ENCODE assay signal across 18 cellular contexts in genomic region chr1:230541306-230541705, GRCh38.
DNase-seq lines count a peak whose midpoint lies in the region; ATAC-seq, FAIRE-seq and TF ChIP-seq lines count a peak whose summit lies in the region.
"Had no signal": no experiment of that assay in that cellular context is flagged by ENCODE, and none has a peak within 500 bp of the region (broad histone marks: within the 10 kb centered on the region; RNA-seq: fewer than 3 reads in every experiment).

No MANE protein-coding gene starts in this region.

- H3K9ac ChIP-seq in astrocyte (ENCODE audit: low read length) (no peak overlapping the region), H9 (ENCODE audit: extremely low read depth, insufficient read length, low read length) (no peak overlapping the region)
- H3K9ac ChIP-seq: BLaER1 had no signal

- no peaks in the 10 kb centered on the region for H4K20me1 ChIP-seq in astrocyte (ENCODE audit: insufficient read depth, low read length)
- no peaks in the 10 kb centered on the region for H4K20me1 ChIP-seq in OCI-LY7 (ENCODE audit: insufficient read depth, low read length)
- no peaks in the 10 kb centered on the region for H4K20me1 ChIP-seq in H9 (ENCODE audit: control insufficient read depth, insufficient read depth, insufficient read length)
- H4K20me1 ChIP-seq: BLaER1 had no signal

- H4K8ac ChIP-seq in H9 (replicated peaks; ENCODE audit: insufficient read length, low read depth, low read length) = no peak overlapping the region

- BruUV-seq in OCI-LY7 (replicated peaks; lab: Mats Ljungman, UMichigan) = no TSS peak

- H4K91ac ChIP-seq in H9 (ENCODE audit: insufficient read length, low read depth, low read length) = no peak overlapping the region

- POLR2A ChIA-PET in OCI-LY7 (lab: Charles Lee) = no interaction called here

- no peak overlapping the region for H3T11ph ChIP-seq in H9 (ENCODE audit: low read length)

- H3K4me2 ChIP-seq in astrocyte (ENCODE audit: low read length) (no peak overlapping the region), OCI-LY7 (ENCODE audit: low read length) (no peak overlapping the region), H9 (ENCODE audit: insufficient read depth, insufficient read length, low read length) (no peak overlapping the region)

- peak overlapping the region; percentile 25 for H3K27ac Mint-ChIP-seq in activated CD8-positive, alpha-beta memory T cell treated with anti-CD3 and anti-CD28 coated beads, Interleukin-2, amount 10 ng/mL, durations not matched to agents 7 days and 5 days
- peak overlapping the region; percentile 98 for H3K27ac Mint-ChIP-seq in astrocyte (ENCODE audit: unreplicated experiment)
- H3K27ac Mint-ChIP-seq in H9 = peak overlapping the region in 1 of 3 experiments; percentile 90; a peak in 1 of 7 replicates
- H3K27ac Mint-ChIP-seq: CD8-positive, alpha-beta memory T cell had no signal

- no peak overlapping the region for H3K27ac ChIP-seq in astrocyte (ENCODE audit: low read depth, low read length)
- H3K27ac ChIP-seq in epithelial cell of prostate = peak overlapping the region; percentile 71
- no peak overlapping the region for H3K27ac ChIP-seq in OCI-LY7 (ENCODE audit: low read depth, low read length, poor library complexity, severe bottlenecking)
- no peak overlapping the region for H3K27ac ChIP-seq in H9 (ENCODE audit: insufficient read length, low read depth, low read length)
- H3K27ac ChIP-seq: BLaER1, HL-60 had no signal

- no peak overlapping the region for H2BK20ac ChIP-seq in H9 (ENCODE audit: low read depth, low read length, poor library complexity, severe bottlenecking)

- peaks cover 31% of the 10 kb centered on the region for H3K4me1 Mint-ChIP-seq in activated CD8-positive, alpha-beta memory T cell treated with anti-CD3 and anti-CD28 coated beads, Interleukin-2, amount 10 ng/mL, durations not matched to agents 7 days and 5 days
- peaks cover 45% of the 10 kb centered on the region for H3K4me1 Mint-ChIP-seq in astrocyte (ENCODE audit: low read depth, unreplicated experiment)
- H3K4me1 Mint-ChIP-seq in H9 = peaks cover 2 to 6% of the 10 kb centered on the region in 2 experiments; a peak in 3 of 4 replicates
- H3K4me1 Mint-ChIP-seq: CD8-positive, alpha-beta memory T cell had no signal

- no CpG with 5 or more reads among the region's 2 CpGs for WGBS in H9 (ENCODE audit: extremely low coverage, insufficient read length, low lambda C conversion rate)

- H3K4me1 ChIP-seq in astrocyte (ENCODE audit: insufficient read depth, low read length) (peaks cover 3% of the 10 kb centered on the region), OCI-LY7 (ENCODE audit: insufficient read depth, low read length, poor library complexity, severe bottlenecking) (no peaks in the 10 kb centered on the region), H9 (ENCODE audit: insufficient read depth, low read length) (no peaks in the 10 kb centered on the region; the same call in 1 of the 2 replicates)
- H3K4me1 ChIP-seq: Caco-2, HAP-1 had no signal

- no peaks in the 10 kb centered on the region for H3K9me2 ChIP-seq in OCI-LY7 (ENCODE audit: insufficient read depth, low read length)

- H2BK120ac ChIP-seq in H9 (ENCODE audit: low read depth, low read length, poor library complexity, severe bottlenecking) = no peak overlapping the region

- H3K23ac ChIP-seq in H9 (ENCODE audit: insufficient read length, low read depth, low read length) = no peak overlapping the region

- H3K27me3 Mint-ChIP-seq in activated CD8-positive, alpha-beta memory T cell treated with anti-CD3 and anti-CD28 coated beads, Interleukin-2, amount 10 ng/mL, durations not matched to agents 7 days and 5 days = peaks cover 42% of the 10 kb centered on the region
- peaks cover 2% of the 10 kb centered on the region for H3K27me3 Mint-ChIP-seq in astrocyte (ENCODE audit: low read depth, unreplicated experiment)
- H3K27me3 Mint-ChIP-seq in H9 (ENCODE audit: low read depth) = peaks cover 2% of the 10 kb centered on the region

- H3K9me3 ChIP-seq in astrocyte (ENCODE audit: insufficient read depth, low read depth, low read length) (peaks cover 2% of the 10 kb centered on the region), OCI-LY7 (ENCODE audit: low read length) (no peaks in the 10 kb centered on the region), H9 (ENCODE audit: control insufficient read depth, low read depth, low read length) (no peaks in the 10 kb centered on the region)
- H3K9me3 ChIP-seq: BLaER1, Caco-2, HAP-1 had no signal

- H3K36me3 Mint-ChIP-seq in activated CD8-positive, alpha-beta memory T cell treated with anti-CD3 and anti-CD28 coated beads, Interleukin-2, amount 10 ng/mL, durations not matched to agents 7 days and 5 days = peaks cover 7% of the 10 kb centered on the region
- H3K36me3 Mint-ChIP-seq in astrocyte (ENCODE audit: low read depth, unreplicated experiment) (no peaks in the 10 kb centered on the region), H9 (ENCODE audit: insufficient read depth in 1 of 3, low read depth in 3 of 3) (no peaks in the 10 kb centered on the region)
- H3K36me3 Mint-ChIP-seq: CD8-positive, alpha-beta memory T cell had no signal

- no peak overlapping the region for H2BK5ac ChIP-seq in H9 (ENCODE audit: insufficient read length, low read length)

- H3K56ac ChIP-seq in H9 (ENCODE audit: insufficient read length, low read depth, low read length) = no peak overlapping the region

- FAIRE-seq in astrocyte (lab: Jason Lieb, UNC) = no peak
- FAIRE-seq: GM12878, GM19239 had no signal

- no peak overlapping the region for H2AFZ ChIP-seq in astrocyte (ENCODE audit: low read depth, low read length)
- H2AFZ ChIP-seq in OCI-LY7 (ENCODE audit: low read length) = no peak overlapping the region
- no peak overlapping the region for H2AFZ ChIP-seq in H9 (ENCODE audit: low read length)

- H3K4ac ChIP-seq in H9 (ENCODE audit: low read depth, low read length) = no peak overlapping the region

- no peaks in the 10 kb centered on the region for H3K9me3 Mint-ChIP-seq in activated CD8-positive, alpha-beta memory T cell treated with anti-CD3 and anti-CD28 coated beads, Interleukin-2, amount 10 ng/mL, durations not matched to agents 7 days and 5 days (ENCODE audit: low read depth)
- no peaks in the 10 kb centered on the region for H3K9me3 Mint-ChIP-seq in astrocyte (ENCODE audit: unreplicated experiment)
- peaks cover 0 to 3% of the 10 kb centered on the region in 2 experiments; a peak in 1 of 5 replicates for H3K9me3 Mint-ChIP-seq in H9

- H2BK15ac ChIP-seq in H9 (ENCODE audit: low read depth, low read length) = no peak overlapping the region

- no peak overlapping the region for H3K4me3 Mint-ChIP-seq in activated CD8-positive, alpha-beta memory T cell treated with anti-CD3 and anti-CD28 coated beads, Interleukin-2, amount 10 ng/mL, durations not matched to agents 7 days and 5 days
- H3K4me3 Mint-ChIP-seq in astrocyte (ENCODE audit: unreplicated experiment) (no peak overlapping the region), H9 (no peak overlapping the region)
- H3K4me3 Mint-ChIP-seq: CD8-positive, alpha-beta memory T cell had no signal

- DNase-seq in activated CD8-positive, alpha-beta memory T cell treated with anti-CD3 and anti-CD28 coated beads, Interleukin-2, amount 10 ng/mL, durations not matched to agents 7 days and 5 days = no peak
- DNase-seq in activated CD8-positive, alpha-beta memory T cell treated with anti-CD3 and anti-CD28 coated beads, Interleukin-2, amount 50 U/mL, for 48 hours = no peak
- peak; percentile 12 for DNase-seq in astrocyte (ENCODE audit: low read depth)
- no peak for DNase-seq in epithelial cell of prostate (ENCODE audit: low read depth, low spot score)
- DNase-seq in pons (ENCODE audit: low spot score) = peak; percentile 10
- no peak for DNase-seq in posterior cingulate gyrus
- no peak for DNase-seq in OCI-LY7 (ENCODE audit: low spot score)
- DNase-seq in H9 = no peak
- DNase-seq: 8988T; AML-193; Caco-2; CD8-positive, alpha-beta memory T cell; GOT3 had no signal

- no peak overlapping the region for H3K4me3 ChIP-seq in astrocyte (ENCODE audit: insufficient read depth, low read depth, low read length)
- no peak overlapping the region for H3K4me3 ChIP-seq in OCI-LY7 (ENCODE audit: low read depth, low read length, poor library complexity, severe bottlenecking)
- H3K4me3 ChIP-seq: BLaER1, GM12878, HAP-1 had no signal

- H3K79me2 ChIP-seq in astrocyte (ENCODE audit: insufficient read depth, low read length) (no peaks in the 10 kb centered on the region), OCI-LY7 (ENCODE audit: insufficient read depth, low read depth, low read length) (no peaks in the 10 kb centered on the region), H9 (ENCODE audit: insufficient read depth, low read length) (no peaks in the 10 kb centered on the region)

- intact Hi-C loops in posterior cingulate gyrus (cut with DNase I) = no loop called here
- intact Hi-C loops in OCI-LY7 (cut with micrococcal nuclease; ENCODE audit: unreplicated experiment) = no loop called here

- H2BK12ac ChIP-seq in H9 (ENCODE audit: insufficient read length, low read depth, low read length) = no peak overlapping the region

- no peaks in the 10 kb centered on the region for H3K23me2 ChIP-seq in H9 (ENCODE audit: insufficient read length, low read depth, low read length, poor library complexity, severe bottlenecking)

- no peak overlapping the region for H4K5ac ChIP-seq in H9 (ENCODE audit: insufficient read length, low read depth, low read length)

- TF ChIP-seq CTCF in astrocyte (IDR thresholded peaks at IDR 0.05; ENCODE audit: insufficient read depth, low read depth, low read length) = no peak
- TF ChIP-seq CTCF in OCI-LY7 (conservative IDR thresholded peaks at IDR 0.05; ENCODE audit: low read length) = no peak
- no peak for TF ChIP-seq CTCF in H9 (conservative IDR thresholded peaks at IDR 0.05)

- H3K27me3 ChIP-seq in astrocyte (ENCODE audit: insufficient read depth, low read length) (peaks cover 40% of the 10 kb centered on the region), H9 (ENCODE audit: insufficient read depth, low read length) (no peaks in the 10 kb centered on the region)
- H3K27me3 ChIP-seq: BLaER1 had no signal

- no peaks in the 10 kb centered on the region for H3K36me3 ChIP-seq in astrocyte (ENCODE audit: insufficient read depth, low read length)
- H3K36me3 ChIP-seq in OCI-LY7 (ENCODE audit: insufficient read depth, low read length) = no peaks in the 10 kb centered on the region
- H3K36me3 ChIP-seq: BLaER1, HAP-1 had no signal

- CTCF ChIA-PET in activated CD8-positive, alpha-beta memory T cell treated with anti-CD3 and anti-CD28 coated beads, Interleukin-2, amount 10 ng/mL, durations not matched to agents 7 days and 5 days (lab: Charles Lee) = no interaction called here
- CTCF ChIA-PET in OCI-LY7 (lab: Charles Lee; ENCODE audit: unreplicated experiment) = no interaction called here

- no peak overlapping the region for H3K14ac ChIP-seq in H9 (ENCODE audit: insufficient read depth, low read length)

- H3K79me1 ChIP-seq in H9 (ENCODE audit: insufficient read depth, low read depth, low read length, poor library complexity, severe bottlenecking) = no peaks in the 10 kb centered on the region

- H2AK5ac ChIP-seq in H9 (ENCODE audit: insufficient read length, low read length) = no peak overlapping the region

- ATAC-seq in activated CD8-positive, alpha-beta memory T cell treated with anti-CD3 and anti-CD28 coated beads, Interleukin-2, amount 10 ng/mL, durations not matched to agents 7 days and 5 days = no peak
- ATAC-seq: GM12878 had no signal

- H3K18ac ChIP-seq in H9 (ENCODE audit: insufficient read length, low read depth, low read length) = no peak overlapping the region

Comparison
In these comparisons a context has a peak if more than half of its experiments do, and no peak if none do; other contexts are left out.
1. DNase-seq: peak in astrocyte (single experiment) and pons (single experiment); none in activated CD8-positive, alpha-beta memory T cell treated with anti-CD3 and anti-CD28 coated beads, Interleukin-2, amount 10 ng/mL, durations not matched to agents 7 days and 5 days (single experiment), activated CD8-positive, alpha-beta memory T cell treated with anti-CD3 and anti-CD28 coated beads, Interleukin-2, amount 50 U/mL, for 48 hours (single experiment), epithelial cell of prostate (single experiment), posterior cingulate gyrus (0 of 10), OCI-LY7 (single experiment) and H9 (single experiment).